Comparison of ENCODE assay signal across 8 cellular contexts in genomic region chr9:132079391-132080071, GRCh38. TPM values are rescaled to one million over a fixed set of nuclear protein-coding genes. Genes with fewer than 3 reads are reported as not detected.
DNase-seq lines count a peak whose midpoint lies in the region; ATAC-seq and TF ChIP-seq lines count a peak whose summit lies in the region.

A gene with protein sequence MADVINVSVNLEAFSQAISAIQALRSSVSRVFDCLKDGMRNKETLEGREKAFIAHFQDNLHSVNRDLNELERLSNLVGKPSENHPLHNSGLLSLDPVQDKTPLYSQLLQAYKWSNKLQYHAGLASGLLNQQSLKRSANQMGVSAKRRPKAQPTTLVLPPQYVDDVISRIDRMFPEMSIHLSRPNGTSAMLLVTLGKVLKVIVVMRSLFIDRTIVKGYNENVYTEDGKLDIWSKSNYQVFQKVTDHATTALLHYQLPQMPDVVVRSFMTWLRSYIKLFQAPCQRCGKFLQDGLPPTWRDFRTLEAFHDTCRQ (minus strand): TSS chr9:132079867. CDS start chr9:132079844, 23 bp downstream.

- H3K4me1 Mint-ChIP-seq in Caco-2 (ENCODE audit: low read depth, unreplicated experiment) = peaks cover 14% of the 10 kb centered on the region

- no peaks in the 10 kb centered on the region for H3K9me3 ChIP-seq in Caco-2

- peak within 1 kb of the TSS; percentile 81 for H3K27ac Mint-ChIP-seq in Caco-2 (ENCODE audit: unreplicated experiment)

- CTCF ChIA-PET in Caco-2 (lab: Charles Lee) = interaction anchor here (0.6 kb wide), 1 partner anchor 157 kb away, joined by 4 read pairs; no protein-coding TSS in a partner anchor

- H3K36me3 ChIP-seq in Caco-2 (ENCODE audit: control insufficient read depth, insufficient read depth, low read length) = no peaks in the 10 kb centered on the region

- peaks cover 12% of the 10 kb centered on the region; the same call in 1 of the 2 replicates for H3K4me1 ChIP-seq in Caco-2

- H3K4me3 Mint-ChIP-seq in Caco-2 (ENCODE audit: unreplicated experiment) = peak within 1 kb of the TSS; percentile 97

- no peaks in the 10 kb centered on the region for H3K27me3 ChIP-seq in Caco-2 (replicated peaks; ENCODE audit: control insufficient read depth, insufficient read depth, low read length)

- peak; percentile 96 for ATAC-seq in GM21423 (IDR thresholded peaks at IDR 0.05; ENCODE audit: unreplicated experiment)

- POLR2A ChIA-PET in Caco-2 (lab: Charles Lee) = interaction anchor here (0.5 kb wide), 1 partner anchor 38 kb away, joined by 3 read pairs; no protein-coding TSS in a partner anchor

- TF ChIP-seq CTCF in Caco-2 (IDR thresholded peaks at IDR 0.05; ENCODE audit: insufficient read depth in 1 of 2, low read depth in 1 of 2, low read length in 1 of 2, severe bottlenecking in 1 of 2, unreplicated experiment in 1 of 2) = no peak
- no peak for TF ChIP-seq CTCF in epithelial cell of proximal tubule (conservative IDR thresholded peaks at IDR 0.05; ENCODE audit: low read depth, low read length)

- intact Hi-C loops in Caco-2 (cut with micrococcal nuclease; ENCODE audit: unreplicated experiment) = loop anchor here (5.0 kb wide), 1 partner anchor 217 kb away; no protein-coding TSS in a partner anchor

- TF ChIP-seq RAD21 in Ishikawa (IDR thresholded peaks at IDR 0.05; ENCODE audit: low read depth) = no peak

- peak; percentile 25; the same call in 1 of the 2 replicates for TF ChIP-seq EP300 in Ishikawa (IDR thresholded peaks at IDR 0.05; ENCODE audit: borderline replicate concordance)

- peaks cover 5% of the 10 kb centered on the region for H3K36me3 Mint-ChIP-seq in Caco-2 (ENCODE audit: insufficient read depth, unreplicated experiment)

- TSS peak; percentile 27 for BruUV-seq in Caco-2 (replicated peaks; lab: Mats Ljungman, UMichigan)

- H3K4me3 ChIP-seq in Caco-2 (ENCODE audit: low read depth, low read length) = peak within 1 kb of the TSS; percentile 66
- peak within 1 kb of the TSS; percentile 73 for H3K4me3 ChIP-seq in epithelial cell of proximal tubule (ENCODE audit: low read depth, low read length)

- H3K9me3 Mint-ChIP-seq in Caco-2 (ENCODE audit: unreplicated experiment) = no peaks in the 10 kb centered on the region

- H3K27me3 Mint-ChIP-seq in Caco-2 (ENCODE audit: insufficient read depth, unreplicated experiment) = peaks cover 2% of the 10 kb centered on the region

- DNase-seq in Caco-2 (peak; percentile 84 to 89), OCI-M2 (lab: John Stamatoyannopoulos, UW; ENCODE audit: unreplicated experiment) (peak; percentile 45), activated T-cell treated with anti-CD3 and anti-CD28 coated beads for 4 hours (peak; percentile 92), epithelial cell of proximal tubule (ENCODE audit: low read depth) (peak; percentile 45), mucosa of gallbladder (ENCODE audit: low spot score) (peak; percentile 95)
- peak; percentile 89 for DNase-seq in stimulated activated CD8-positive, alpha-beta memory T cell treated with anti-CD3 and anti-CD28 coated beads, Interleukin-4, amount 100 ng/mL, for 24 hours (ENCODE audit: low read depth)

TF ChIP-seq in Ishikawa, 13 proteins besides CTCF, POLR2A, EP300 and RAD21:
- TF ChIP-seq TAF1 (IDR thresholded peaks at IDR 0.05; ENCODE audit: low read depth) (peak; percentile 85), ZBTB7A (IDR thresholded peaks at IDR 0.05; ENCODE audit: low read depth) (no peak), EGR1 (IDR thresholded peaks at IDR 0.05) (no peak), CREB1 (IDR thresholded peaks at IDR 0.05; ENCODE audit: low read depth) (peak; percentile 96), FOXM1 (IDR thresholded peaks at IDR 0.05; ENCODE audit: borderline replicate concordance, low read depth) (no peak), YY1 (IDR thresholded peaks at IDR 0.05; ENCODE audit: low read depth) (peak; percentile 92), TEAD4 (IDR thresholded peaks at IDR 0.05) (no peak), CEBPB (IDR thresholded peaks at IDR 0.05) (no peak), MAX (IDR thresholded peaks at IDR 0.05) (peak; percentile 62), TCF12 (IDR thresholded peaks at IDR 0.05; ENCODE audit: low read depth) (peak; percentile 38; the same call in 1 of the 2 replicates)

RNA-seq across cellular contexts. Expression of the gene that starts here (rescaled TPM):
- total RNA-seq in Caco-2 (2022) (24.7 and 30.4 TPM in 2 replicates), epithelial cell of proximal tubule (21.3 and 50.0 TPM in 2 replicates), mucosa of gallbladder (13.9 TPM)

Comparison
In these comparisons a context has a peak if more than half of its experiments do, and no peak if none do; other contexts are left out.
1. Peak in every context shown above with its lines: DNase-seq, ATAC-seq and H3K4me3 ChIP-seq.
2. DNase-seq: peak in every context shown above with its lines; median percentile 95 in mucosa of gallbladder; 92 in activated T-cell treated with anti-CD3 and anti-CD28 coated beads for 4 hours; 89 in stimulated activated CD8-positive, alpha-beta memory T cell treated with anti-CD3 and anti-CD28 coated beads, Interleukin-4, amount 100 ng/mL, for 24 hours; 86 in Caco-2; 45 in OCI-M2; 45 in epithelial cell of proximal tubule.